ENCODE assay signal across 1 cellular context in genomic region chr20:60694763-60695162, GRCh38.
TF ChIP-seq lines count a peak whose summit lies in the region.

No MANE protein-coding gene starts in this region.

TF ChIP-seq in IMR-90, 13 proteins besides CTCF, POLR2A, EP300 and RAD21 (continued from another document):
- TF ChIP-seq USF2 (IDR thresholded peaks at IDR 0.05; ENCODE audit: low read depth, low read length) (no peak), CEBPB (IDR thresholded peaks at IDR 0.05; ENCODE audit: low read depth, low read length) (no peak), FOS (IDR thresholded peaks at IDR 0.05; ENCODE audit: low read depth, low read length) (no peak)
